17 cellular contexts compared by ENCODE assay signal in the genomic region with DNA sequence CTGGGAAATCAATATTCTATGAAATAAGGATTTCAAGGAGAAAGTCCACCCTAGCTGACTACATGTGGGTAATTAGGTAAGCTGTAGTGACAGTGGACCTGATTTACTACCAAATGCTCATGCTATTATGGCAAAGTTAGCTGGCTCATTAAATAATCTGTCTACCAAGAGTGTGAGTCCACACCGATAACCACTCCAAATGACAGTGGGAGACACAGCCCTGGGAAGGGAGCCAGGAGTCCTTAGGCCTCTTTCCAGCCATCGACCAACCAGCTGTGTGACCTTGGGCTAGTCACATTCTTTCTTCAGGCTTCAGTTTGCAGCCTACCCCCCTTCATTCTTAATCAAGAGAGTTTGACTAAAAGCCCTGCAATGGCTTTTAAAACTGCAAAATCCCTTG. TPM values are rescaled to one million over a fixed set of nuclear protein-coding genes. Genes with fewer than 3 reads are reported as not detected.
A peak's percentile ranks its signal among the peaks of the same experiment; 100 is the strongest.
DNase-seq lines count a peak whose midpoint lies in the region; ATAC-seq and TF ChIP-seq lines count a peak whose summit lies in the region.
"Had no signal": no experiment of that assay in that cellular context is flagged by ENCODE, and none has a peak within 500 bp of the region (broad histone marks: within the 10 kb centered on the region; RNA-seq: fewer than 3 reads in every experiment).

No MANE protein-coding gene starts in this region.

- ATAC-seq in HG03432 (IDR thresholded peaks at IDR 0.05; ENCODE audit: unreplicated experiment) = no peak
- ATAC-seq: GM12878 had no signal

- H3K4me3 ChIP-seq in ascending aorta = no peak overlapping the region
- H3K4me3 ChIP-seq: GM12878, HAP-1, PC-9 had no signal

- no peaks in the 10 kb centered on the region for H3K9me3 ChIP-seq in ascending aorta
- H3K9me3 ChIP-seq: HAP-1 had no signal

- H3K4me1 ChIP-seq in ascending aorta = peaks cover 1 to 10% of the 10 kb centered on the region in 2 donors
- H3K4me1 ChIP-seq: HAP-1 had no signal

- TF ChIP-seq CTCF in ascending aorta (IDR thresholded peaks at IDR 0.05) = no peak

- H3K36me3 ChIP-seq in ascending aorta = no peaks in the 10 kb centered on the region
- H3K36me3 ChIP-seq: HAP-1 had no signal

- intact Hi-C loops in ascending aorta (cut with DNase I) = no loop called here

- DNase-seq in A172 (ENCODE audit: low spot score) = peak; percentile 5
- DNase-seq in GM03348 (ENCODE audit: low spot score) = peak; percentile 14
- peak; percentile 83 for DNase-seq in NCI-H446 treated with DMSO at 0.1 percent for 48 hours (lab: John Stamatoyannopoulos, UW)
- peak; percentile 3 for DNase-seq in iris pigment epithelial cell (ENCODE audit: low read depth)
- DNase-seq in GM19238 (ENCODE audit: insufficient read length, low spot score) = no peak
- DNase-seq in ascending aorta (ENCODE audit: low spot score in 2 of 2) = no peak
- DNase-seq: AML-193; Calu3; CD4-positive, CD25-positive, alpha-beta regulatory T cell; NCI-H1436 treated with DMSO at 0.1 percent for 48 hours; NCI-H2081 treated with DMSO at 0.1 percent for 48 hours; NCI-H345; NCI-H774; PC-9 had no signal

- H3K27me3 ChIP-seq in ascending aorta = no peaks in the 10 kb centered on the region

- H3K27ac ChIP-seq in ascending aorta = no peak overlapping the region
- H3K27ac ChIP-seq: PC-9 had no signal

RNA-seq across cellular contexts. Expression of a gene that starts 45.7 kb away (rescaled TPM):
- not detected in 2 replicates for total RNA-seq in A172 (2014; rRNA removed; shearing (Covaris generic))
- total RNA-seq in ascending aorta = not detected
- total RNA-seq: Calu3, PC-9 had no signal

Comparison
In these comparisons a context has a peak if more than half of its experiments do, and no peak if none do; other contexts are left out.
1. DNase-seq: peak in A172 (single experiment), GM03348 (single experiment), NCI-H446 treated with DMSO at 0.1 percent for 48 hours (single experiment) and iris pigment epithelial cell (single experiment); none in GM19238 (single experiment) and ascending aorta (0 of 2).